ENCODE assay signal across 21 cellular contexts in genomic region chr5:81234299-81234698, GRCh38. TPM values are rescaled to one million over a fixed set of nuclear protein-coding genes. Genes with fewer than 3 reads are reported as not detected.
DNase-seq lines count a peak whose midpoint lies in the region; ATAC-seq, FAIRE-seq and TF ChIP-seq lines count a peak whose summit lies in the region.
"Had no signal": no experiment of that assay in that cellular context is flagged by ENCODE, and none has a peak within 500 bp of the region (broad histone marks: within the 10 kb centered on the region; RNA-seq: fewer than 3 reads in every experiment).

No MANE protein-coding gene starts in this region.

- peak overlapping the region; percentile 30 for H2AFZ ChIP-seq in trophoblast cell (ENCODE audit: insufficient read depth, low read length, poor library complexity)

- POLR2A ChIA-PET in T-cell (lab: Charles Lee) (no interaction called here), HEK293T (lab: Yijun Ruan, JAX) (interaction anchor here (3.0 kb wide), 1 partner anchor 67 kb away, joined by 8 read pairs; the partner anchor contains the start of gene ZCCHC9)

- H3K27me3 ChIP-seq in BLaER1 = no peaks in the 10 kb centered on the region
- H3K27me3 ChIP-seq in heart right ventricle = no peaks in the 10 kb centered on the region
- no peaks in the 10 kb centered on the region for H3K27me3 ChIP-seq in trophoblast cell (ENCODE audit: insufficient read depth, low read length)
- H3K27me3 ChIP-seq: foreskin keratinocyte, Peyer's patch had no signal

- H3K9me3 Mint-ChIP-seq in T-cell = peaks cover 0 to 5% (median 0%) of the 10 kb centered on the region in 3 donors

- no peak for TF ChIP-seq CTCF in heart right ventricle (IDR thresholded peaks at IDR 0.05)
- TF ChIP-seq CTCF in D721Med (IDR thresholded peaks at IDR 0.05; ENCODE audit: insufficient read depth, missing control alignments) = no peak

- H2BK5ac ChIP-seq in trophoblast cell (ENCODE audit: low read depth, low read length, poor library complexity) = no peak overlapping the region

- H3K27me3 Mint-ChIP-seq in T-cell = no peaks in the 10 kb centered on the region
- H3K27me3 Mint-ChIP-seq: IgD-negative memory B cell had no signal

- H3K36me3 Mint-ChIP-seq in T-cell = peaks cover 4% of the 10 kb centered on the region
- H3K36me3 Mint-ChIP-seq: IgD-negative memory B cell had no signal

- no peaks in the 10 kb centered on the region for H4K20me1 ChIP-seq in BLaER1

- peak overlapping the region; percentile 62 for H3K27ac ChIP-seq in BLaER1
- H3K27ac ChIP-seq in heart right ventricle = peak overlapping the region; percentile 82 to 98 (median 94)
- H3K27ac ChIP-seq in trophoblast cell (ENCODE audit: low read depth, low read length) = peak overlapping the region; percentile 9
- H3K27ac ChIP-seq: foreskin keratinocyte, Peyer's patch had no signal

- H3K4me3 ChIP-seq in BLaER1 = no peak overlapping the region
- peak overlapping the region; percentile 16 to 66 (median 52) for H3K4me3 ChIP-seq in heart right ventricle
- no peak overlapping the region for H3K4me3 ChIP-seq in trophoblast cell (ENCODE audit: low read depth, low read length)
- H3K4me3 ChIP-seq: Peyer's patch, skin epidermis had no signal

- peaks cover 7% of the 10 kb centered on the region for H3K79me1 ChIP-seq in trophoblast cell (ENCODE audit: low read length)

- H3K4me2 ChIP-seq in BLaER1 (peak overlapping the region; percentile 63), trophoblast cell (ENCODE audit: low read length) (no peak overlapping the region)

- peaks cover 17 to 23% (median 20%) of the 10 kb centered on the region in 3 donors for H3K4me1 Mint-ChIP-seq in T-cell

- no peak overlapping the region for H4K12ac ChIP-seq in trophoblast cell (ENCODE audit: low read depth, low read length)

- no peaks in the 10 kb centered on the region for H3K79me2 ChIP-seq in trophoblast cell (ENCODE audit: control insufficient read depth, insufficient read depth, low read length, poor library complexity)

- peak overlapping the region; percentile 61 for H4K91ac ChIP-seq in trophoblast cell (ENCODE audit: low read depth, low read length)

- no peak overlapping the region for H3K23ac ChIP-seq in trophoblast cell (ENCODE audit: low read length)

- peak overlapping the region; percentile 44 to 61 for H3K27ac Mint-ChIP-seq in T-cell
- H3K27ac Mint-ChIP-seq: IgD-negative memory B cell had no signal

- DNase-seq in T-cell (no peak), heart right ventricle (peak in 1 of 2 donors; percentile 23), trophoblast cell (no peak), kidney tubule cell (ENCODE audit: low spot score) (no peak), D721Med (ENCODE audit: insufficient read length, low spot score) (no peak), HEK293T (ENCODE audit: extremely low spot score) (no peak)
- DNase-seq: activated gamma-delta T cell; Caco-2; foreskin keratinocyte; GF-D8; NCI-H1092; NCI-H82; nucleus accumbens; Peyer's patch; stimulated activated naive CD4-positive, alpha-beta T cell had no signal

- WGBS in heart right ventricle, 2 donors = 43 to 56% methylated on average over 7 of the region's 7 CpGs
- no CpG with 5 or more reads among the region's 7 CpGs for WGBS in trophoblast cell (ENCODE audit: extremely low coverage, insufficient coverage, insufficient read length)

- no peak overlapping the region for H2BK120ac ChIP-seq in trophoblast cell (ENCODE audit: insufficient read depth, low read length, poor library complexity)

- H3K4me1 ChIP-seq in BLaER1 (peaks cover 24% of the 10 kb centered on the region), heart right ventricle (peaks cover 9 to 76% (median 33%) of the 10 kb centered on the region in 9 donors), trophoblast cell (ENCODE audit: control insufficient read depth in 1 of 2, insufficient read depth in 2 of 2, low read length in 2 of 2) (peaks cover 18 to 26% of the 10 kb centered on the region in 2 experiments)
- H3K4me1 ChIP-seq: Caco-2, foreskin keratinocyte, Peyer's patch had no signal

- H2BK12ac ChIP-seq in trophoblast cell (ENCODE audit: low read length) = peak overlapping the region; percentile 51

- no peak overlapping the region for H3K14ac ChIP-seq in trophoblast cell (ENCODE audit: low read length)

- CTCF ChIA-PET in T-cell (lab: Charles Lee) (interaction anchor here in 1 of 2 donors (0.7 kb wide), 1 partner anchor 1531 kb away, joined by 4 read pairs; no protein-coding TSS in a partner anchor), HEK293T (lab: Yijun Ruan, JAX) (no interaction called here)

- H3K9me3 ChIP-seq in BLaER1 (no peaks in the 10 kb centered on the region), heart right ventricle (no peaks in the 10 kb centered on the region), trophoblast cell (ENCODE audit: insufficient read depth, low read depth, low read length) (no peaks in the 10 kb centered on the region)
- H3K9me3 ChIP-seq: Caco-2, Peyer's patch had no signal

- H3K36me3 ChIP-seq in BLaER1 (no peaks in the 10 kb centered on the region), heart right ventricle (peaks cover 0 to 4% (median 0%) of the 10 kb centered on the region in 9 donors), trophoblast cell (ENCODE audit: control insufficient read depth in 1 of 2, insufficient read depth in 2 of 2, low read length in 2 of 2) (peaks cover 2% of the 10 kb centered on the region in 2 experiments)
- H3K36me3 ChIP-seq: Peyer's patch had no signal

- no peak overlapping the region for H3K4me3 Mint-ChIP-seq in T-cell

- ATAC-seq in T-cell (replicated peaks in 1 of 4) = no peak
- peak in 2 of 8 donors; percentile 0 to 2 for ATAC-seq in heart right ventricle
- no peak for ATAC-seq in GM19463 (IDR thresholded peaks at IDR 0.05; ENCODE audit: unreplicated experiment)
- ATAC-seq: foreskin keratinocyte had no signal

- intact Hi-C loops in heart right ventricle (cut with DNase I) = no loop called here

- peak overlapping the region; percentile 4 for H4K8ac ChIP-seq in trophoblast cell (ENCODE audit: low read depth, low read length)

- FAIRE-seq in D721Med (lab: Jason Lieb, UNC) = no peak
- FAIRE-seq: bronchial epithelial cell, endometrium had no signal

- peak overlapping the region; percentile 35 for H2AK5ac ChIP-seq in trophoblast cell (ENCODE audit: low read length)

- H3K18ac ChIP-seq in trophoblast cell (ENCODE audit: low read length) = peak overlapping the region; percentile 43

- H3K9ac ChIP-seq in BLaER1 (no peak overlapping the region), trophoblast cell (ENCODE audit: low read length) (no peak overlapping the region)

- H3K4ac ChIP-seq in trophoblast cell (ENCODE audit: low read depth, low read length) = no peak overlapping the region

TF ChIP-seq in HEK293T, 16 proteins besides CTCF, POLR2A, EP300 and RAD21:
- no peak for TF ChIP-seq SUZ12 (IDR thresholded peaks at IDR 0.05)

RNA-seq across cellular contexts. Expression of gene CKMT2, which starts 1.2 kb away (rescaled TPM):
- total RNA-seq in T-cell = under 1 TPM in 3 of 5 donors, not detected in 2; 0.38 to 0.58 (median 0.40) TPM
- total RNA-seq in heart right ventricle = 1,000 to 10,000 TPM; 1,320 to 2,236 (median 1,671) TPM
- polyA plus RNA-seq in heart right ventricle = 1,000 to 10,000 TPM; 1,088 to 2,104 TPM
- polyA plus RNA-seq in trophoblast cell (2013) = 4.3 TPM in 2 replicates
- total RNA-seq: bronchial epithelial cell, Caco-2, foreskin keratinocyte had no signal
- polyA plus RNA-seq: foreskin keratinocyte, IgD-negative memory B cell had no signal

Comparison
In these comparisons a context has a peak if more than half of its experiments do, and no peak if none do; other contexts are left out.
1. H3K27ac ChIP-seq: peak in every context shown above with its lines; median percentile 94 in heart right ventricle; 62 in BLaER1; 9 in trophoblast cell.
2. H3K4me3 ChIP-seq: peak in heart right ventricle (10 of 10); none in BLaER1 (single experiment) and trophoblast cell (single experiment).
3. RNA of gene CKMT2, which starts 1.2 kb away (total RNA-seq): 1,320 to 2,236 TPM in heart right ventricle; 0.38 to 0.58 TPM in T-cell; every median in the first group is over 100 times any median in the second.